Comparison of ENCODE assay signal across 16 cellular contexts in the genomic region with DNA sequence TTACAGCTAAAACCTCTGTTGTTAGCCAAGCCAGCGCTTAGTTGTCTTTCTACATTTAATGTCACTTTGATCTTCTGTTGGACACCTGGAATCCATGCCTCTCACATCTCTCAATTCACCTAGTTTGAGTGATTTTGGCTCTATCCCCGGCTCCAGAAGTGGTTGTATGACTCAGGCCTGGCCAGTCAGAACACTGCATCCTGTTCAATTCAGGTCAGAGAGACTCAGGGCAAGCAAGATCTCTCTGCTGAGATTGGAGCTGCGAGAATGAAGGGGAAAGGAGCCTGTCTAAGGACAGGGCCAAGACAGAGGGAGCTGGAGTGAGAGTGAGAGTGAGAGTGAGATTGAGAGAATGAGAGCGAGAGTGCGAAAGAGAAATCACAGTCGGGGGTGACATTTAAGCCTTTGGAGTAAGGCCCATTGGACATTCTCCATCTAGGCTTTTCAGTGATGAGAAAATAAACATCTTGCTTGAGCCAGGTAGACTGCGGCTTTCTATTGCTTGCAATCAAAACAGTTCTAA.
DNase-seq lines count a peak whose midpoint lies in the region; ATAC-seq, FAIRE-seq and TF ChIP-seq lines count a peak whose summit lies in the region.
"Had no signal": no experiment of that assay in that cellular context is flagged by ENCODE, and none has a peak within 500 bp of the region (broad histone marks: within the 10 kb centered on the region; RNA-seq: fewer than 3 reads in every experiment).

No MANE protein-coding gene starts in this region.

- H3K14ac ChIP-seq in H1 (ENCODE audit: insufficient read length), result no peak overlapping the region

- H3K4me2 ChIP-seq in H1 (ENCODE audit: insufficient read depth in 1 of 2, low read depth in 2 of 2, low read length in 2 of 2), result no peak overlapping the region
- H3K4me2 ChIP-seq: BLaER1 had no signal

- H3K9me3 ChIP-seq in RWPE2 (ENCODE audit: severe bottlenecking) (no peaks in the 10 kb centered on the region), H1 (ENCODE audit: insufficient read depth in 2 of 2, low read depth in 1 of 2, low read length in 1 of 2) (no peaks in the 10 kb centered on the region)
- H3K9me3 ChIP-seq: BLaER1, HAP-1, spleen had no signal

- H3K23ac ChIP-seq in H1 (ENCODE audit: insufficient read length), result no peak overlapping the region

- 86% methylated on average over 7 of the region's 7 CpGs; no CpG with 5 or more reads in 1 of the 2 experiments for WGBS in H1 (ENCODE audit: extremely low coverage in 1 of 2, insufficient coverage in 1 of 2, insufficient read length in 1 of 2, insufficient replicate concordance in 2 of 2, low coverage in 1 of 2, low lambda C conversion rate in 2 of 2, missing lambda C conversion rate in 1 of 2), 2 experiments

- H4K5ac ChIP-seq in H1 (ENCODE audit: insufficient read length, low read depth, low read length), result no peak overlapping the region

- H3K9ac ChIP-seq in H1 (replicated peaks in 1 of 4; ENCODE audit: extremely low read depth in 1 of 4, low read depth in 3 of 4, low read length in 3 of 4), result no peak overlapping the region
- H3K9ac ChIP-seq: BLaER1 had no signal

- peak overlapping the region; percentile 23; the same call in 1 of the 2 replicates for H2AFZ ChIP-seq in H1 (ENCODE audit: low read length)

- no peaks in the 10 kb centered on the region for H3K79me2 ChIP-seq in H1 (ENCODE audit: control insufficient read depth in 1 of 2, insufficient read depth in 2 of 2, low read length in 2 of 2)

- no peak overlapping the region for H3K4ac ChIP-seq in H1 (replicated peaks; ENCODE audit: insufficient read length, low read depth, low read length)

- TF ChIP-seq CTCF in RWPE2 (IDR thresholded peaks at IDR 0.05; ENCODE audit: poor library complexity, severe bottlenecking), result no peak
- TF ChIP-seq CTCF in H1 (IDR thresholded peaks at IDR 0.05; ENCODE audit: control extremely low read depth in 1 of 3, insufficient read depth in 1 of 3, low read depth in 1 of 3, low read length in 3 of 3), result no peak

- no peak for TF ChIP-seq RAD21 in H1 (IDR thresholded peaks at IDR 0.05 in 1 of 2, conservative IDR thresholded peaks at IDR 0.05 in 1 of 2; ENCODE audit: low read depth in 2 of 2, low read length in 2 of 2)

- ATAC-seq in RWPE2 (ENCODE audit: low read depth), result peak; percentile 35; the same call in 2 of the 3 replicates

- H3K27me3 ChIP-seq in RWPE2 (ENCODE audit: insufficient read depth, poor library complexity, severe bottlenecking) (peaks cover 6% of the 10 kb centered on the region), H1 (replicated peaks in 1 of 4; ENCODE audit: control insufficient read depth in 3 of 4, extremely low read depth in 1 of 4, insufficient read depth in 3 of 4, low read length in 3 of 4) (no peaks in the 10 kb centered on the region)
- H3K27me3 ChIP-seq: BLaER1, spleen had no signal

- no peak overlapping the region for H3K27ac ChIP-seq in RWPE2 (ENCODE audit: poor library complexity, severe bottlenecking)
- no peak overlapping the region for H3K27ac ChIP-seq in H1 (ENCODE audit: low read depth, low read length)
- H3K27ac ChIP-seq: BLaER1, RWPE1, spleen had no signal

- H3K4me3 ChIP-seq in RWPE2 (ENCODE audit: severe bottlenecking), result no peak overlapping the region
- H3K4me3 ChIP-seq in H1 (ENCODE audit: extremely low read depth in 1 of 4, insufficient read depth in 2 of 4, low read depth in 3 of 4, low read length in 4 of 4), result no peak overlapping the region
- H3K4me3 ChIP-seq: BLaER1, HAP-1, spleen had no signal

- H4K91ac ChIP-seq in H1 (replicated peaks; ENCODE audit: insufficient read length, low read length), result no peak overlapping the region

- no peak overlapping the region for H2BK5ac ChIP-seq in H1 (ENCODE audit: low read depth, low read length)

- no peak for FAIRE-seq in H1 (lab: Jason Lieb, UNC)

- no peaks in the 10 kb centered on the region for H3K79me1 ChIP-seq in H1 (ENCODE audit: low read depth, low read length)

- H3K36me3 ChIP-seq in RWPE2 (ENCODE audit: low read depth) (no peaks in the 10 kb centered on the region), H1 (ENCODE audit: control insufficient read depth in 2 of 4, insufficient read depth in 4 of 4, low read length in 3 of 4) (no peaks in the 10 kb centered on the region)
- H3K36me3 ChIP-seq: BLaER1, HAP-1, spleen had no signal

- POLR2A ChIA-PET in H1 (lab: Charles Lee; ENCODE audit: partially characterized antibody), result no interaction called here

- H2AK5ac ChIP-seq in H1 (ENCODE audit: low read depth, low read length), result no peak overlapping the region

- H2BK12ac ChIP-seq in H1 (ENCODE audit: low read depth, low read length), result no peak overlapping the region

- no peak overlapping the region for H2BK20ac ChIP-seq in H1 (ENCODE audit: low read length)

- H2BK15ac ChIP-seq in H1 (ENCODE audit: low read length), result no peak overlapping the region

- H4K20me1 ChIP-seq in H1 (replicated peaks in 1 of 2; ENCODE audit: control insufficient read depth in 1 of 2, insufficient read depth in 2 of 2, low read length in 2 of 2), result no peaks in the 10 kb centered on the region
- H4K20me1 ChIP-seq: BLaER1 had no signal

- H2BK120ac ChIP-seq in H1 (replicated peaks; ENCODE audit: low read depth, low read length), result no peak overlapping the region

- no peak for TF ChIP-seq POLR2A in H1 (IDR thresholded peaks at IDR 0.05; ENCODE audit: control extremely low read depth in 1 of 2, low read depth in 2 of 2, low read length in 2 of 2)

- TF ChIP-seq EP300 in H1 (IDR thresholded peaks at IDR 0.05; ENCODE audit: borderline replicate concordance in 1 of 2, low read depth in 2 of 2, low read length in 2 of 2), result no peak

- no peaks in the 10 kb centered on the region for H3K23me2 ChIP-seq in H1 (ENCODE audit: low read depth, low read length)

- peak overlapping the region; percentile 43; the same call in 1 of the 2 replicates for H4K8ac ChIP-seq in H1 (ENCODE audit: extremely low read depth, insufficient read depth, low read length)

- no peak overlapping the region for H3K56ac ChIP-seq in H1 (replicated peaks; ENCODE audit: insufficient read length, low read depth, low read length)

- H3K4me1 ChIP-seq in RWPE2 (ENCODE audit: insufficient read depth, poor library complexity, severe bottlenecking), result peaks cover 25% of the 10 kb centered on the region
- no peaks in the 10 kb centered on the region for H3K4me1 ChIP-seq in H1 (replicated peaks in 1 of 4; ENCODE audit: control insufficient read depth in 3 of 4, insufficient read depth in 4 of 4, low read length in 3 of 4)

- CTCF ChIA-PET in H1 (lab: Charles Lee; ENCODE audit: partially characterized antibody), result interaction anchor here (0.6 to 8.6 kb wide), 32 partner anchors 7 to 1533 kb away, joined by 3 to 482 read pairs (median 6); a partner anchor contains a TSS

- DNase-seq in HT1080 (ENCODE audit: low read depth), result peak; percentile 65
- no peak for DNase-seq in RWPE2 (ENCODE audit: low spot score)
- no peak for DNase-seq in H1 (ENCODE audit: low read depth in 1 of 2, low spot score in 2 of 2)
- DNase-seq in pons (ENCODE audit: low spot score), result peak; percentile 37
- no peak for DNase-seq in SIG-M5 (lab: John Stamatoyannopoulos, UW)
- DNase-seq in putamen (ENCODE audit: low spot score), result no peak
- DNase-seq in stimulated activated CD4-positive, alpha-beta T cell treated with anti-CD3 and anti-CD28 coated beads, Interleukin-2, amount 100 ng/mL, for 48 hours, result no peak
- DNase-seq: activated T-cell treated with anti-CD3 and anti-CD28 coated beads, Interleukin-2, amount 50 U/mL, for 48 hours; mesendoderm; NCI-H2029; NCI-H526; spleen; T-helper 9 cell had no signal

- H3K18ac ChIP-seq in H1 (ENCODE audit: extremely low read depth, low read length), result no peak overlapping the region

TF ChIP-seq in H1, 55 proteins besides CTCF, POLR2A, EP300 and RAD21:
- TF ChIP-seq, protein P1, sequence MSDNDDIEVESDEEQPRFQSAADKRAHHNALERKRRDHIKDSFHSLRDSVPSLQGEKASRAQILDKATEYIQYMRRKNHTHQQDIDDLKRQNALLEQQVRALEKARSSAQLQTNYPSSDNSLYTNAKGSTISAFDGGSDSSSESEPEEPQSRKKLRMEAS (IDR thresholded peaks at IDR 0.05), result no peak
- TF ChIP-seq BACH1 (IDR thresholded peaks at IDR 0.05; ENCODE audit: low read length) (no peak), SIRT6 (IDR thresholded peaks at IDR 0.05; ENCODE audit: low read length) (no peak), TBP (IDR thresholded peaks at IDR 0.05; ENCODE audit: low read depth, low read length) (no peak)
- TF ChIP-seq, protein P2, sequence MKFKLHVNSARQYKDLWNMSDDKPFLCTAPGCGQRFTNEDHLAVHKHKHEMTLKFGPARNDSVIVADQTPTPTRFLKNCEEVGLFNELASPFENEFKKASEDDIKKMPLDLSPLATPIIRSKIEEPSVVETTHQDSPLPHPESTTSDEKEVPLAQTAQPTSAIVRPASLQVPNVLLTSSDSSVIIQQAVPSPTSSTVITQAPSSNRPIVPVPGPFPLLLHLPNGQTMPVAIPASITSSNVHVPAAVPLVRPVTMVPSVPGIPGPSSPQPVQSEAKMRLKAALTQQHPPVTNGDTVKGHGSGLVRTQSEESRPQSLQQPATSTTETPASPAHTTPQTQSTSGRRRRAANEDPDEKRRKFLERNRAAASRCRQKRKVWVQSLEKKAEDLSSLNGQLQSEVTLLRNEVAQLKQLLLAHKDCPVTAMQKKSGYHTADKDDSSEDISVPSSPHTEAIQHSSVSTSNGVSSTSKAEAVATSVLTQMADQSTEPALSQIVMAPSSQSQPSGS (IDR thresholded peaks at IDR 0.05; ENCODE audit: low read length), result no peak

Comparison
In these comparisons a context has a peak if more than half of its experiments do, and no peak if none do; other contexts are left out.
1. DNase-seq: peak in HT1080 (single experiment) and pons (single experiment); none in RWPE2 (single experiment), H1 (0 of 2), SIG-M5 (single experiment), putamen (single experiment) and stimulated activated CD4-positive, alpha-beta T cell treated with anti-CD3 and anti-CD28 coated beads, Interleukin-2, amount 100 ng/mL, for 48 hours (0 of 2).